Comparison of ENCODE assay signal across 8 cellular contexts in genomic region chr12:53268637-53269562, GRCh38. TPM values are rescaled to one million over a fixed set of nuclear protein-coding genes. Genes with fewer than 3 reads are reported as not detected.
DNase-seq lines count a peak whose midpoint lies in the region; ATAC-seq and TF ChIP-seq lines count a peak whose summit lies in the region.

No MANE protein-coding gene starts in this region.

- H3K4me1 Mint-ChIP-seq in activated CD4-positive, alpha-beta T cell treated with anti-CD3 and anti-CD28 coated beads, Interleukin-2, amount 10 ng/mL, durations not matched to agents 24 days and 14 days = peaks cover 51% of the 10 kb centered on the region
- H3K4me1 Mint-ChIP-seq in glutamatergic neuron (ENCODE audit: low read depth, unreplicated experiment) = peaks cover 6% of the 10 kb centered on the region
- H3K4me1 Mint-ChIP-seq in stimulated activated memory B cell treated with anti-CD40 and anti-IgM and Interleukin-4, amounts not matched to agents 10 μg/mL and 1 μg/mL and 100 μg/mL, for 72 hours = peaks cover 38% of the 10 kb centered on the region

- peak overlapping the region; percentile 89 for H3K4me3 Mint-ChIP-seq in activated CD4-positive, alpha-beta T cell treated with anti-CD3 and anti-CD28 coated beads, Interleukin-2, amount 10 ng/mL, durations not matched to agents 24 days and 14 days
- peak overlapping the region; percentile 100 for H3K4me3 Mint-ChIP-seq in glutamatergic neuron (ENCODE audit: unreplicated experiment)
- peak overlapping the region; percentile 93 for H3K4me3 Mint-ChIP-seq in stimulated activated memory B cell treated with anti-CD40 and anti-IgM and Interleukin-4, amounts not matched to agents 10 μg/mL and 1 μg/mL and 100 μg/mL, for 72 hours

- TF ChIP-seq CTCF in glutamatergic neuron (IDR thresholded peaks at IDR 0.05; ENCODE audit: partially characterized antibody, unreplicated experiment) = no peak

- peak overlapping the region; percentile 92 for H3K27ac Mint-ChIP-seq in activated CD4-positive, alpha-beta T cell treated with anti-CD3 and anti-CD28 coated beads, Interleukin-2, amount 10 ng/mL, durations not matched to agents 24 days and 14 days
- H3K27ac Mint-ChIP-seq in glutamatergic neuron (ENCODE audit: unreplicated experiment) = no peak overlapping the region
- H3K27ac Mint-ChIP-seq in stimulated activated memory B cell treated with anti-CD40 and anti-IgM and Interleukin-4, amounts not matched to agents 10 μg/mL and 1 μg/mL and 100 μg/mL, for 72 hours = peak overlapping the region; percentile 88

- no peaks in the 10 kb centered on the region for H3K27me3 Mint-ChIP-seq in activated CD4-positive, alpha-beta T cell treated with anti-CD3 and anti-CD28 coated beads, Interleukin-2, amount 10 ng/mL, durations not matched to agents 24 days and 14 days
- H3K27me3 Mint-ChIP-seq in glutamatergic neuron (ENCODE audit: unreplicated experiment) = no peaks in the 10 kb centered on the region
- no peaks in the 10 kb centered on the region for H3K27me3 Mint-ChIP-seq in stimulated activated memory B cell treated with anti-CD40 and anti-IgM and Interleukin-4, amounts not matched to agents 10 μg/mL and 1 μg/mL and 100 μg/mL, for 72 hours

- peak; percentile 49 for ATAC-seq in SK-N-SH treated with all-trans-retinoic acid at 6 μM for 48 hours
- ATAC-seq in stimulated activated memory B cell treated with anti-CD40 and anti-IgM and Interleukin-4, amounts not matched to agents 10 μg/mL and 1 μg/mL and 100 μg/mL, for 72 hours = no peak

- H3K36me3 Mint-ChIP-seq in activated CD4-positive, alpha-beta T cell treated with anti-CD3 and anti-CD28 coated beads, Interleukin-2, amount 10 ng/mL, durations not matched to agents 24 days and 14 days (ENCODE audit: low read depth) = peaks cover 28% of the 10 kb centered on the region
- H3K36me3 Mint-ChIP-seq in glutamatergic neuron (ENCODE audit: unreplicated experiment) = no peaks in the 10 kb centered on the region
- H3K36me3 Mint-ChIP-seq in stimulated activated memory B cell treated with anti-CD40 and anti-IgM and Interleukin-4, amounts not matched to agents 10 μg/mL and 1 μg/mL and 100 μg/mL, for 72 hours = peaks cover 7% of the 10 kb centered on the region

- H3K9me3 Mint-ChIP-seq in activated CD4-positive, alpha-beta T cell treated with anti-CD3 and anti-CD28 coated beads, Interleukin-2, amount 10 ng/mL, durations not matched to agents 24 days and 14 days = no peaks in the 10 kb centered on the region
- H3K9me3 Mint-ChIP-seq in glutamatergic neuron (ENCODE audit: unreplicated experiment) = no peaks in the 10 kb centered on the region
- H3K9me3 Mint-ChIP-seq in stimulated activated memory B cell treated with anti-CD40 and anti-IgM and Interleukin-4, amounts not matched to agents 10 μg/mL and 1 μg/mL and 100 μg/mL, for 72 hours = no peaks in the 10 kb centered on the region

- intact Hi-C loops in activated CD4-positive, alpha-beta T cell treated with anti-CD3 and anti-CD28 coated beads, Interleukin-2, amount 10 ng/mL, durations not matched to agents 24 days and 14 days (cut with micrococcal nuclease) = loop anchor here (1.0 to 5.0 kb wide), 6 partner anchors 17 to 112 kb away; partner anchors contain the start of gene MYG1

- no peak for DNase-seq in activated CD4-positive, alpha-beta T cell treated with anti-CD3 and anti-CD28 coated beads, Interleukin-2, amount 10 ng/mL, durations not matched to agents 24 days and 14 days
- no peak for DNase-seq in activated CD4-positive, alpha-beta T cell treated with anti-CD3 and anti-CD28 coated beads, Interleukin-2, amount 50 U/mL, for 4 hours
- no peak for DNase-seq in glutamatergic neuron
- no peak for DNase-seq in NCI-H187 (lab: John Stamatoyannopoulos, UW)
- DNase-seq in NCI-H2029 treated with DMSO at 0.1 percent for 48 hours (lab: John Stamatoyannopoulos, UW) = no peak
- no peak for DNase-seq in DMS114 treated with DMSO at 0.1 percent for 48 hours (lab: John Stamatoyannopoulos, UW; ENCODE audit: unreplicated experiment)

TF ChIP-seq in SK-N-SH treated with all-trans-retinoic acid at 6 μM for 48 hours, 23 proteins besides CTCF, POLR2A, EP300 and RAD21:
- no peak for TF ChIP-seq ISL1 (CRISPR knock-in tag; IDR thresholded peaks at IDR 0.05)
- TF ChIP-seq ZNF8 (CRISPR knock-in tag; IDR thresholded peaks at IDR 0.05) = no peak
- TF ChIP-seq TOX (CRISPR knock-in tag; IDR thresholded peaks at IDR 0.05; ENCODE audit: borderline replicate concordance) = no peak
- no peak for TF ChIP-seq TCF4 (CRISPR knock-in tag; IDR thresholded peaks at IDR 0.05; ENCODE audit: borderline replicate concordance)
- TF ChIP-seq, protein P1, sequence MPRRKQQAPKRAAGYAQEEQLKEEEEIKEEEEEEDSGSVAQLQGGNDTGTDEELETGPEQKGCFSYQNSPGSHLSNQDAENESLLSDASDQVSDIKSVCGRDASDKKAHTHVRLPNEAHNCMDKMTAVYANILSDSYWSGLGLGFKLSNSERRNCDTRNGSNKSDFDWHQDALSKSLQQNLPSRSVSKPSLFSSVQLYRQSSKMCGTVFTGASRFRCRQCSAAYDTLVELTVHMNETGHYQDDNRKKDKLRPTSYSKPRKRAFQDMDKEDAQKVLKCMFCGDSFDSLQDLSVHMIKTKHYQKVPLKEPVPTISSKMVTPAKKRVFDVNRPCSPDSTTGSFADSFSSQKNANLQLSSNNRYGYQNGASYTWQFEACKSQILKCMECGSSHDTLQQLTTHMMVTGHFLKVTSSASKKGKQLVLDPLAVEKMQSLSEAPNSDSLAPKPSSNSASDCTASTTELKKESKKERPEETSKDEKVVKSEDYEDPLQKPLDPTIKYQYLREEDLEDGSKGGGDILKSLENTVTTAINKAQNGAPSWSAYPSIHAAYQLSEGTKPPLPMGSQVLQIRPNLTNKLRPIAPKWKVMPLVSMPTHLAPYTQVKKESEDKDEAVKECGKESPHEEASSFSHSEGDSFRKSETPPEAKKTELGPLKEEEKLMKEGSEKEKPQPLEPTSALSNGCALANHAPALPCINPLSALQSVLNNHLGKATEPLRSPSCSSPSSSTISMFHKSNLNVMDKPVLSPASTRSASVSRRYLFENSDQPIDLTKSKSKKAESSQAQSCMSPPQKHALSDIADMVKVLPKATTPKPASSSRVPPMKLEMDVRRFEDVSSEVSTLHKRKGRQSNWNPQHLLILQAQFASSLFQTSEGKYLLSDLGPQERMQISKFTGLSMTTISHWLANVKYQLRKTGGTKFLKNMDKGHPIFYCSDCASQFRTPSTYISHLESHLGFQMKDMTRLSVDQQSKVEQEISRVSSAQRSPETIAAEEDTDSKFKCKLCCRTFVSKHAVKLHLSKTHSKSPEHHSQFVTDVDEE (CRISPR knock-in tag; IDR thresholded peaks at IDR 0.05) = no peak
- TF ChIP-seq ARNTL (CRISPR knock-in tag; IDR thresholded peaks at IDR 0.05; ENCODE audit: borderline replicate concordance, low read depth) = no peak
- TF ChIP-seq, protein P2, sequence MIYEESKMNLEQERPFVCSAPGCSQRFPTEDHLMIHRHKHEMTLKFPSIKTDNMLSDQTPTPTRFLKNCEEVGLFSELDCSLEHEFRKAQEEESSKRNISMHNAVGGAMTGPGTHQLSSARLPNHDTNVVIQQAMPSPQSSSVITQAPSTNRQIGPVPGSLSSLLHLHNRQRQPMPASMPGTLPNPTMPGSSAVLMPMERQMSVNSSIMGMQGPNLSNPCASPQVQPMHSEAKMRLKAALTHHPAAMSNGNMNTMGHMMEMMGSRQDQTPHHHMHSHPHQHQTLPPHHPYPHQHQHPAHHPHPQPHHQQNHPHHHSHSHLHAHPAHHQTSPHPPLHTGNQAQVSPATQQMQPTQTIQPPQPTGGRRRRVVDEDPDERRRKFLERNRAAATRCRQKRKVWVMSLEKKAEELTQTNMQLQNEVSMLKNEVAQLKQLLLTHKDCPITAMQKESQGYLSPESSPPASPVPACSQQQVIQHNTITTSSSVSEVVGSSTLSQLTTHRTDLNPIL (CRISPR knock-in tag; IDR thresholded peaks at IDR 0.05; ENCODE audit: low read depth) = no peak
- TF ChIP-seq CSRNP3 (CRISPR knock-in tag; IDR thresholded peaks at IDR 0.05) = no peak

RNA-seq across cellular contexts. Expression of gene ESPL1, which starts 0.8 kb away (rescaled TPM):
- total RNA-seq in activated CD4-positive, alpha-beta T cell treated with anti-CD3 and anti-CD28 coated beads, Interleukin-2, amount 10 ng/mL, durations not matched to agents 24 days and 14 days = 71.8 and 76.7 TPM in 2 replicates
- total RNA-seq in glutamatergic neuron (ENCODE audit: unreplicated experiment) = 5.1 TPM

RNA-seq across cellular contexts. Expression of gene PFDN5, which starts 26.4 kb away (rescaled TPM):
- 319 and 342 TPM in 2 replicates for total RNA-seq in activated CD4-positive, alpha-beta T cell treated with anti-CD3 and anti-CD28 coated beads, Interleukin-2, amount 10 ng/mL, durations not matched to agents 24 days and 14 days
- total RNA-seq in glutamatergic neuron (ENCODE audit: unreplicated experiment) = 292 TPM

RNA-seq across cellular contexts. Expression of gene MYG1, which starts 30.6 kb away (rescaled TPM):
- total RNA-seq in activated CD4-positive, alpha-beta T cell treated with anti-CD3 and anti-CD28 coated beads, Interleukin-2, amount 10 ng/mL, durations not matched to agents 24 days and 14 days = 104 and 108 TPM in 2 replicates
- 66.1 TPM for total RNA-seq in glutamatergic neuron (ENCODE audit: unreplicated experiment)

RNA-seq across cellular contexts. Expression of gene RARG, which starts 36.9 kb away (rescaled TPM):
- total RNA-seq in activated CD4-positive, alpha-beta T cell treated with anti-CD3 and anti-CD28 coated beads, Interleukin-2, amount 10 ng/mL, durations not matched to agents 24 days and 14 days = 57.2 and 58.5 TPM in 2 replicates
- total RNA-seq in glutamatergic neuron (ENCODE audit: unreplicated experiment) = 0.27 TPM

RNA-seq across cellular contexts. Expression of gene AAAS, which starts 52.5 kb away (rescaled TPM):
- 86.7 and 91.1 TPM in 2 replicates for total RNA-seq in activated CD4-positive, alpha-beta T cell treated with anti-CD3 and anti-CD28 coated beads, Interleukin-2, amount 10 ng/mL, durations not matched to agents 24 days and 14 days
- 57.5 TPM for total RNA-seq in glutamatergic neuron (ENCODE audit: unreplicated experiment)

Comparison
In these comparisons a context has a peak if more than half of its experiments do, and no peak if none do; other contexts are left out.
1. RNA of gene ESPL1, which starts 0.8 kb away (total RNA-seq): 71.8 to 76.7 TPM in activated CD4-positive, alpha-beta T cell treated with anti-CD3 and anti-CD28 coated beads, Interleukin-2, amount 10 ng/mL, durations not matched to agents 24 days and 14 days; 5.1 TPM in glutamatergic neuron (single experiment); every median in the first group is over 10 times any median in the second.
2. Peak in every context shown above with its lines, with median percentiles within 50 percentile points of each other: H3K4me3 Mint-ChIP-seq.